Comparison of ENCODE assay signal across 9 cellular contexts in genomic region chr11:129960216-129961214, GRCh38. TPM values are rescaled to one million over a fixed set of nuclear protein-coding genes. Genes with fewer than 3 reads are reported as not detected.
DNase-seq lines count a peak whose midpoint lies in the region; ATAC-seq and TF ChIP-seq lines count a peak whose summit lies in the region.
"Had no signal": no experiment of that assay in that cellular context is flagged by ENCODE, and none has a peak within 500 bp of the region (broad histone marks: within the 10 kb centered on the region; RNA-seq: fewer than 3 reads in every experiment).

No MANE protein-coding gene starts in this region.

- peak; percentile 42 to 57 for DNase-seq in activated T-cell treated with anti-CD3 and anti-CD28 coated beads, Interleukin-2, amount 50 U/mL, for 72 hours
- DNase-seq in activated T-cell treated with anti-CD3 and anti-CD28 coated beads for 4 hours = no peak
- peak; percentile 71 for DNase-seq in Panc1 (ENCODE audit: low read depth, low spot score)
- DNase-seq in kidney tubule cell (ENCODE audit: low spot score) = peak; percentile 81
- DNase-seq in Ammon's horn (ENCODE audit: low spot score) = no peak
- DNase-seq in effector CD4-positive, alpha-beta T cell = no peak
- DNase-seq in CD8-positive, alpha-beta memory T cell = no peak

- POLR2A ChIA-PET in Panc1 (lab: Charles Lee) = interaction anchor here (0.5 to 0.6 kb wide), 2 partner anchors 42 to 108 kb away, joined by 7 to 15 read pairs; partner anchors contain the start of gene PRDM10
- POLR2A ChIA-PET in CD8-positive, alpha-beta memory T cell (lab: Charles Lee) = no interaction called here

- peak overlapping the region; percentile 0 for H3K27ac Mint-ChIP-seq in activated T-cell treated with anti-CD3 and anti-CD28 coated beads, Interleukin-2, amount 50 U/mL, for 72 hours
- H3K27ac Mint-ChIP-seq in CD8-positive, alpha-beta memory T cell = no peak overlapping the region
- H3K27ac Mint-ChIP-seq: activated naive CD4-positive, alpha-beta T cell treated with anti-CD3 and anti-CD28 coated beads, Interleukin-2, amount 50 U/mL, for 24 hours had no signal

- H3K9me3 Mint-ChIP-seq in activated T-cell treated with anti-CD3 and anti-CD28 coated beads, Interleukin-2, amount 50 U/mL, for 72 hours = no peaks in the 10 kb centered on the region
- no peaks in the 10 kb centered on the region for H3K9me3 Mint-ChIP-seq in CD8-positive, alpha-beta memory T cell
- H3K9me3 Mint-ChIP-seq: activated naive CD4-positive, alpha-beta T cell treated with anti-CD3 and anti-CD28 coated beads, Interleukin-2, amount 50 U/mL, for 24 hours had no signal

- H3K27me3 Mint-ChIP-seq in activated T-cell treated with anti-CD3 and anti-CD28 coated beads, Interleukin-2, amount 50 U/mL, for 72 hours (ENCODE audit: low read depth) = no peaks in the 10 kb centered on the region
- H3K27me3 Mint-ChIP-seq in CD8-positive, alpha-beta memory T cell = no peaks in the 10 kb centered on the region
- H3K27me3 Mint-ChIP-seq: activated naive CD4-positive, alpha-beta T cell treated with anti-CD3 and anti-CD28 coated beads, Interleukin-2, amount 50 U/mL, for 24 hours had no signal

- CTCF ChIA-PET in Panc1 (lab: Charles Lee) = interaction anchor here (0.5 kb wide), 1 partner anchor 194 kb away, joined by 4 read pairs; no protein-coding TSS in a partner anchor
- CTCF ChIA-PET in CD8-positive, alpha-beta memory T cell (lab: Charles Lee) = interaction anchor here (1.3 kb wide), 1 partner anchor 13 kb away, joined by 3 read pairs; no protein-coding TSS in a partner anchor

- peak overlapping the region in 1 of 2 donors; percentile 52 for H3K4me3 Mint-ChIP-seq in activated T-cell treated with anti-CD3 and anti-CD28 coated beads, Interleukin-2, amount 50 U/mL, for 72 hours
- no peak overlapping the region for H3K4me3 Mint-ChIP-seq in CD8-positive, alpha-beta memory T cell
- H3K4me3 Mint-ChIP-seq: activated naive CD4-positive, alpha-beta T cell treated with anti-CD3 and anti-CD28 coated beads, Interleukin-2, amount 50 U/mL, for 24 hours had no signal

- in situ Hi-C loops in Panc1 (cut with HindIII; ENCODE audit: low pct_unique_long_range_greater_than_20kb, low sequenced_read_pairs) = no loop called here

- no peaks in the 10 kb centered on the region for H3K27me3 ChIP-seq in Panc1 (ENCODE audit: control insufficient read depth, insufficient read depth, low read length)
- no peaks in the 10 kb centered on the region for H3K27me3 ChIP-seq in CD8-positive, alpha-beta memory T cell (ENCODE audit: insufficient read depth, low read length, poor library complexity, severe bottlenecking)

- peaks cover 3 to 4% of the 10 kb centered on the region in 2 donors for H3K36me3 Mint-ChIP-seq in activated T-cell treated with anti-CD3 and anti-CD28 coated beads, Interleukin-2, amount 50 U/mL, for 72 hours (ENCODE audit: insufficient read depth in 2 of 2)
- peaks cover 4 to 42% (median 14%) of the 10 kb centered on the region in 3 donors for H3K36me3 Mint-ChIP-seq in CD8-positive, alpha-beta memory T cell

- peaks cover 32% of the 10 kb centered on the region for H3K4me1 Mint-ChIP-seq in activated T-cell treated with anti-CD3 and anti-CD28 coated beads, Interleukin-2, amount 50 U/mL, for 72 hours (ENCODE audit: low read depth)
- H3K4me1 Mint-ChIP-seq in CD8-positive, alpha-beta memory T cell = peaks cover 0 to 5% (median 4%) of the 10 kb centered on the region in 3 donors
- H3K4me1 Mint-ChIP-seq: activated naive CD4-positive, alpha-beta T cell treated with anti-CD3 and anti-CD28 coated beads, Interleukin-2, amount 50 U/mL, for 24 hours had no signal

- no peak overlapping the region for H3K4me3 ChIP-seq in Panc1 (ENCODE audit: low read depth in 2 of 2, low read length in 2 of 2)
- H3K4me3 ChIP-seq in CD8-positive, alpha-beta memory T cell (ENCODE audit: low read length) = no peak overlapping the region

- intact Hi-C loops in Panc1 (cut with micrococcal nuclease; ENCODE audit: unreplicated experiment) = no loop called here

- peak; percentile 97 for ATAC-seq in activated T-cell treated with anti-CD3 and anti-CD28 coated beads, Interleukin-2, amount 50 U/mL, for 72 hours (replicated peaks in 1 of 2)
- ATAC-seq in HG02798 (IDR thresholded peaks at IDR 0.05; ENCODE audit: poor library complexity, unreplicated experiment) (peak; percentile 90), Panc1 (peak; percentile 89)

- H3K27ac ChIP-seq in Panc1 (ENCODE audit: low read length) = no peak overlapping the region
- H3K27ac ChIP-seq in CD8-positive, alpha-beta memory T cell (ENCODE audit: low read depth, low read length) = no peak overlapping the region

- peaks cover 8% of the 10 kb centered on the region for H3K4me1 ChIP-seq in Panc1 (ENCODE audit: control insufficient read depth, insufficient read depth, low read length)
- H3K4me1 ChIP-seq in CD8-positive, alpha-beta memory T cell (ENCODE audit: insufficient read depth, low read length) = no peaks in the 10 kb centered on the region

- TF ChIP-seq CTCF in Panc1 (IDR thresholded peaks at IDR 0.05) = no peak

- BruUV-seq in Panc1 (replicated peaks; lab: Mats Ljungman, UMichigan) = no TSS peak

- H3K9me3 ChIP-seq in Panc1 (ENCODE audit: control insufficient read depth, insufficient read depth, low read depth, low read length) = no peaks in the 10 kb centered on the region
- H3K9me3 ChIP-seq in CD8-positive, alpha-beta memory T cell (ENCODE audit: low read length) = no peaks in the 10 kb centered on the region

- H3K36me3 ChIP-seq in Panc1 (ENCODE audit: control insufficient read depth, insufficient read depth, low read length) = no peaks in the 10 kb centered on the region
- H3K36me3 ChIP-seq in CD8-positive, alpha-beta memory T cell (ENCODE audit: insufficient read depth, low read length) = peaks cover 5% of the 10 kb centered on the region

RNA-seq across cellular contexts. Expression of gene PRDM10, which starts 42.1 kb away (rescaled TPM):
- 1 to 10 TPM; 5.4 to 5.5 TPM for total RNA-seq in activated T-cell treated with anti-CD3 and anti-CD28 coated beads, Interleukin-2, amount 50 U/mL, for 72 hours
- 12.5 TPM for total RNA-seq in Panc1 (2021; ENCODE audit: unreplicated experiment)
- 8.6 TPM for polyA plus RNA-seq in Panc1 (2012; ENCODE audit: insufficient read length)
- total RNA-seq in CD8-positive, alpha-beta memory T cell = 10 to 100 TPM; 16.0 to 17.7 TPM
- 2.8 TPM for polyA plus RNA-seq in CD8-positive, alpha-beta memory T cell

Comparison
In these comparisons a context has a peak if more than half of its experiments do, and no peak if none do; other contexts are left out.
1. DNase-seq: peak in activated T-cell treated with anti-CD3 and anti-CD28 coated beads, Interleukin-2, amount 50 U/mL, for 72 hours (2 of 2), Panc1 (single experiment) and kidney tubule cell (single experiment); none in activated T-cell treated with anti-CD3 and anti-CD28 coated beads for 4 hours (single experiment), Ammon's horn (single experiment), effector CD4-positive, alpha-beta T cell (single experiment) and CD8-positive, alpha-beta memory T cell (0 of 5).
2. Peak in every context shown above with its lines, with median percentiles within 50 percentile points of each other: ATAC-seq.